In the genomic region with DNA sequence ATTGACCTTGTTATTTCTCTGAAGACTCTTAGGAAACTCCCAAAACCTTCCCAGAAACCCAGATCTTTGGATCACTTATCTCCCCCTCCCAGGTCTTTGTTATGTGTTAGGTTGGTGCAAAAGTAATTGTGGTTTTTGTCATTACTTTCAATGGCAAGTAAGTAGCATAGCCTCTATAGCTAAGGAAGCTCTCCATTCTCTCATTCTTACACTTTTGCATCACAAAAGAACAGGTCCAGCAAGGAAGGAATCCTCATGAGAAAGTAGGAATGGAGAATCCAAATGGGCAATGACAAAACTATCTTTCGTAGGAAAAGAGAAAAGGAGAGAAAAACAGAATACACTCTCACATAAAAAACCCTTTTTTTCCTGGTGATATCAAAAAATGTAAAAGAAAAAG, we compare ENCODE assay signal across 2 cellular contexts.
TF ChIP-seq lines count a peak whose summit lies in the region.

No MANE protein-coding gene starts in this region.

TF ChIP-seq in GM23338, 12 proteins besides CTCF, POLR2A, EP300 and RAD21 (continued from another document):
- TF ChIP-seq, protein P1, sequence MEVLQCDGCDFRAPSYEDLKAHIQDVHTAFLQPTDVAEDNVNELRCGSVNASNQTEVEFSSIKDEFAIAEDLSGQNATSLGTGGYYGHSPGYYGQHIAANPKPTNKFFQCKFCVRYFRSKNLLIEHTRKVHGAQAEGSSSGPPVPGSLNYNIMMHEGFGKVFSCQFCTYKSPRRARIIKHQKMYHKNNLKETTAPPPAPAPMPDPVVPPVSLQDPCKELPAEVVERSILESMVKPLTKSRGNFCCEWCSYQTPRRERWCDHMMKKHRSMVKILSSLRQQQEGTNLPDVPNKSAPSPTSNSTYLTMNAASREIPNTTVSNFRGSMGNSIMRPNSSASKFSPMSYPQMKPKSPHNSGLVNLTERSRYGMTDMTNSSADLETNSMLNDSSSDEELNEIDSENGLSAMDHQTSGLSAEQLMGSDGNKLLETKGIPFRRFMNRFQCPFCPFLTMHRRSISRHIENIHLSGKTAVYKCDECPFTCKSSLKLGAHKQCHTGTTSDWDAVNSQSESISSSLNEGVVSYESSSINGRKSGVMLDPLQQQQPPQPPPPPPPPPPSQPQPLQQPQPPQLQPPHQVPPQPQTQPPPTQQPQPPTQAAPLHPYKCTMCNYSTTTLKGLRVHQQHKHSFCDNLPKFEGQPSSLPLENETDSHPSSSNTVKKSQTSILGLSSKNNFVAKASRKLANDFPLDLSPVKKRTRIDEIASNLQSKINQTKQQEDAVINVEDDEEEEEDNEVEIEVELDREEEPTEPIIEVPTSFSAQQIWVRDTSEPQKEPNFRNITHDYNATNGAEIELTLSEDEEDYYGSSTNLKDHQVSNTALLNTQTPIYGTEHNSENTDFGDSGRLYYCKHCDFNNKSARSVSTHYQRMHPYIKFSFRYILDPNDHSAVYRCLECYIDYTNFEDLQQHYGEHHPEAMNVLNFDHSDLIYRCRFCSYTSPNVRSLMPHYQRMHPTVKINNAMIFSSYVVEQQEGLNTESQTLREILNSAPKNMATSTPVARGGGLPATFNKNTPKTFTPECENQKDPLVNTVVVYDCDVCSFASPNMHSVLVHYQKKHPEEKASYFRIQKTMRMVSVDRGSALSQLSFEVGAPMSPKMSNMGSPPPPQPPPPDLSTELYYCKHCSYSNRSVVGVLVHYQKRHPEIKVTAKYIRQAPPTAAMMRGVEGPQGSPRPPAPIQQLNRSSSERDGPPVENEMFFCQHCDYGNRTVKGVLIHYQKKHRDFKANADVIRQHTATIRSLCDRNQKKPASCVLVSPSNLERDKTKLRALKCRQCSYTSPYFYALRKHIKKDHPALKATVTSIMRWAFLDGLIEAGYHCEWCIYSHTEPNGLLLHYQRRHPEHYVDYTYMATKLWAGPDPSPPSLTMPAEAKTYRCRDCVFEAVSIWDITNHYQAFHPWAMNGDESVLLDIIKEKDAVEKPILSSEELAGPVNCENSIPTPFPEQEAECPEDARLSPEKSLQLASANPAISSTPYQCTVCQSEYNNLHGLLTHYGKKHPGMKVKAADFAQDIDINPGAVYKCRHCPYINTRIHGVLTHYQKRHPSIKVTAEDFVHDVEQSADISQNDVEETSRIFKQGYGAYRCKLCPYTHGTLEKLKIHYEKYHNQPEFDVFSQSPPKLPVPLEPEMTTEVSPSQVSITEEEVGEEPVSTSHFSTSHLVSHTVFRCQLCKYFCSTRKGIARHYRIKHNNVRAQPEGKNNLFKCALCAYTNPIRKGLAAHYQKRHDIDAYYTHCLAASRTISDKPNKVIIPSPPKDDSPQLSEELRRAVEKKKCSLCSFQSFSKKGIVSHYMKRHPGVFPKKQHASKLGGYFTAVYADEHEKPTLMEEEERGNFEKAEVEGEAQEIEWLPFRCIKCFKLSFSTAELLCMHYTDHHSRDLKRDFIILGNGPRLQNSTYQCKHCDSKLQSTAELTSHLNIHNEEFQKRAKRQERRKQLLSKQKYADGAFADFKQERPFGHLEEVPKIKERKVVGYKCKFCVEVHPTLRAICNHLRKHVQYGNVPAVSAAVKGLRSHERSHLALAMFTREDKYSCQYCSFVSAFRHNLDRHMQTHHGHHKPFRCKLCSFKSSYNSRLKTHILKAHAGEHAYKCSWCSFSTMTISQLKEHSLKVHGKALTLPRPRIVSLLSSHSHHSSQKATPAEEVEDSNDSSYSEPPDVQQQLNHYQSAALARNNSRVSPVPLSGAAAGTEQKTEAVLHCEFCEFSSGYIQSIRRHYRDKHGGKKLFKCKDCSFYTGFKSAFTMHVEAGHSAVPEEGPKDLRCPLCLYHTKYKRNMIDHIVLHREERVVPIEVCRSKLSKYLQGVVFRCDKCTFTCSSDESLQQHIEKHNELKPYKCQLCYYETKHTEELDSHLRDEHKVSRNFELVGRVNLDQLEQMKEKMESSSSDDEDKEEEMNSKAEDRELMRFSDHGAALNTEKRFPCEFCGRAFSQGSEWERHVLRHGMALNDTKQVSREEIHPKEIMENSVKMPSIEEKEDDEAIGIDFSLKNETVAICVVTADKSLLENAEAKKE (CRISPR knock-in tag; IDR thresholded peaks at IDR 0.05): peak; percentile 94
TF ChIP-seq in GM23338: peak in this region for 2.

TF ChIP-seq in WTC11, 78 proteins besides CTCF, POLR2A, EP300 and RAD21 (continued from another document):
- TF ChIP-seq, protein P2, sequence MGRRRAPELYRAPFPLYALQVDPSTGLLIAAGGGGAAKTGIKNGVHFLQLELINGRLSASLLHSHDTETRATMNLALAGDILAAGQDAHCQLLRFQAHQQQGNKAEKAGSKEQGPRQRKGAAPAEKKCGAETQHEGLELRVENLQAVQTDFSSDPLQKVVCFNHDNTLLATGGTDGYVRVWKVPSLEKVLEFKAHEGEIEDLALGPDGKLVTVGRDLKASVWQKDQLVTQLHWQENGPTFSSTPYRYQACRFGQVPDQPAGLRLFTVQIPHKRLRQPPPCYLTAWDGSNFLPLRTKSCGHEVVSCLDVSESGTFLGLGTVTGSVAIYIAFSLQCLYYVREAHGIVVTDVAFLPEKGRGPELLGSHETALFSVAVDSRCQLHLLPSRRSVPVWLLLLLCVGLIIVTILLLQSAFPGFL (CRISPR knock-in tag; IDR thresholded peaks at IDR 0.05; ENCODE audit: borderline replicate concordance): no peak
- no peak for TF ChIP-seq MXD4 (CRISPR knock-in tag; IDR thresholded peaks at IDR 0.05; ENCODE audit: borderline replicate concordance)
- TF ChIP-seq, protein P3, sequence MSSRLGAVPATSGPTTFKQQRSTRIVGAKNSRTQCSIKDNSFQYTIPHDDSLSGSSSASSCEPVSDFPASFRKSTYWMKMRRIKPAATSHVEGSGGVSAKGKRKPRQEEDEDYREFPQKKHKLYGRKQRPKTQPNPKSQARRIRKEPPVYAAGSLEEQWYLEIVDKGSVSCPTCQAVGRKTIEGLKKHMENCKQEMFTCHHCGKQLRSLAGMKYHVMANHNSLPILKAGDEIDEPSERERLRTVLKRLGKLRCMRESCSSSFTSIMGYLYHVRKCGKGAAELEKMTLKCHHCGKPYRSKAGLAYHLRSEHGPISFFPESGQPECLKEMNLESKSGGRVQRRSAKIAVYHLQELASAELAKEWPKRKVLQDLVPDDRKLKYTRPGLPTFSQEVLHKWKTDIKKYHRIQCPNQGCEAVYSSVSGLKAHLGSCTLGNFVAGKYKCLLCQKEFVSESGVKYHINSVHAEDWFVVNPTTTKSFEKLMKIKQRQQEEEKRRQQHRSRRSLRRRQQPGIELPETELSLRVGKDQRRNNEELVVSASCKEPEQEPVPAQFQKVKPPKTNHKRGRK (CRISPR knock-in tag; IDR thresholded peaks at IDR 0.05; ENCODE audit: borderline replicate concordance): no peak
- TF ChIP-seq, protein P4, sequence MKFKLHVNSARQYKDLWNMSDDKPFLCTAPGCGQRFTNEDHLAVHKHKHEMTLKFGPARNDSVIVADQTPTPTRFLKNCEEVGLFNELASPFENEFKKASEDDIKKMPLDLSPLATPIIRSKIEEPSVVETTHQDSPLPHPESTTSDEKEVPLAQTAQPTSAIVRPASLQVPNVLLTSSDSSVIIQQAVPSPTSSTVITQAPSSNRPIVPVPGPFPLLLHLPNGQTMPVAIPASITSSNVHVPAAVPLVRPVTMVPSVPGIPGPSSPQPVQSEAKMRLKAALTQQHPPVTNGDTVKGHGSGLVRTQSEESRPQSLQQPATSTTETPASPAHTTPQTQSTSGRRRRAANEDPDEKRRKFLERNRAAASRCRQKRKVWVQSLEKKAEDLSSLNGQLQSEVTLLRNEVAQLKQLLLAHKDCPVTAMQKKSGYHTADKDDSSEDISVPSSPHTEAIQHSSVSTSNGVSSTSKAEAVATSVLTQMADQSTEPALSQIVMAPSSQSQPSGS (CRISPR knock-in tag; IDR thresholded peaks at IDR 0.05; ENCODE audit: borderline replicate concordance, low read depth): no peak
- TF ChIP-seq, protein P5, sequence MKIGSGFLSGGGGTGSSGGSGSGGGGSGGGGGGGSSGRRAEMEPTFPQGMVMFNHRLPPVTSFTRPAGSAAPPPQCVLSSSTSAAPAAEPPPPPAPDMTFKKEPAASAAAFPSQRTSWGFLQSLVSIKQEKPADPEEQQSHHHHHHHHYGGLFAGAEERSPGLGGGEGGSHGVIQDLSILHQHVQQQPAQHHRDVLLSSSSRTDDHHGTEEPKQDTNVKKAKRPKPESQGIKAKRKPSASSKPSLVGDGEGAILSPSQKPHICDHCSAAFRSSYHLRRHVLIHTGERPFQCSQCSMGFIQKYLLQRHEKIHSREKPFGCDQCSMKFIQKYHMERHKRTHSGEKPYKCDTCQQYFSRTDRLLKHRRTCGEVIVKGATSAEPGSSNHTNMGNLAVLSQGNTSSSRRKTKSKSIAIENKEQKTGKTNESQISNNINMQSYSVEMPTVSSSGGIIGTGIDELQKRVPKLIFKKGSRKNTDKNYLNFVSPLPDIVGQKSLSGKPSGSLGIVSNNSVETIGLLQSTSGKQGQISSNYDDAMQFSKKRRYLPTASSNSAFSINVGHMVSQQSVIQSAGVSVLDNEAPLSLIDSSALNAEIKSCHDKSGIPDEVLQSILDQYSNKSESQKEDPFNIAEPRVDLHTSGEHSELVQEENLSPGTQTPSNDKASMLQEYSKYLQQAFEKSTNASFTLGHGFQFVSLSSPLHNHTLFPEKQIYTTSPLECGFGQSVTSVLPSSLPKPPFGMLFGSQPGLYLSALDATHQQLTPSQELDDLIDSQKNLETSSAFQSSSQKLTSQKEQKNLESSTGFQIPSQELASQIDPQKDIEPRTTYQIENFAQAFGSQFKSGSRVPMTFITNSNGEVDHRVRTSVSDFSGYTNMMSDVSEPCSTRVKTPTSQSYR (CRISPR knock-in tag; IDR thresholded peaks at IDR 0.05): no peak
- TF ChIP-seq, protein P6, sequence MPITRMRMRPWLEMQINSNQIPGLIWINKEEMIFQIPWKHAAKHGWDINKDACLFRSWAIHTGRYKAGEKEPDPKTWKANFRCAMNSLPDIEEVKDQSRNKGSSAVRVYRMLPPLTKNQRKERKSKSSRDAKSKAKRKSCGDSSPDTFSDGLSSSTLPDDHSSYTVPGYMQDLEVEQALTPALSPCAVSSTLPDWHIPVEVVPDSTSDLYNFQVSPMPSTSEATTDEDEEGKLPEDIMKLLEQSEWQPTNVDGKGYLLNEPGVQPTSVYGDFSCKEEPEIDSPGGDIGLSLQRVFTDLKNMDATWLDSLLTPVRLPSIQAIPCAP (CRISPR knock-in tag; IDR thresholded peaks at IDR 0.05): no peak
- no peak for TF ChIP-seq ZNF317 (CRISPR knock-in tag; IDR thresholded peaks at IDR 0.05; ENCODE audit: borderline replicate concordance, low read depth)
- no peak for TF ChIP-seq GTF2I (CRISPR knock-in tag; conservative IDR thresholded peaks at IDR 0.05)
- no peak for TF ChIP-seq JAZF1 (CRISPR knock-in tag; IDR thresholded peaks at IDR 0.05)
- TF ChIP-seq TEAD4 (CRISPR knock-in tag; IDR thresholded peaks at IDR 0.05): no peak
- TF ChIP-seq ZNF121 (CRISPR knock-in tag; IDR thresholded peaks at IDR 0.05): no peak
- TF ChIP-seq ATF1 (CRISPR knock-in tag; IDR thresholded peaks at IDR 0.05): no peak
- TF ChIP-seq, protein P7, sequence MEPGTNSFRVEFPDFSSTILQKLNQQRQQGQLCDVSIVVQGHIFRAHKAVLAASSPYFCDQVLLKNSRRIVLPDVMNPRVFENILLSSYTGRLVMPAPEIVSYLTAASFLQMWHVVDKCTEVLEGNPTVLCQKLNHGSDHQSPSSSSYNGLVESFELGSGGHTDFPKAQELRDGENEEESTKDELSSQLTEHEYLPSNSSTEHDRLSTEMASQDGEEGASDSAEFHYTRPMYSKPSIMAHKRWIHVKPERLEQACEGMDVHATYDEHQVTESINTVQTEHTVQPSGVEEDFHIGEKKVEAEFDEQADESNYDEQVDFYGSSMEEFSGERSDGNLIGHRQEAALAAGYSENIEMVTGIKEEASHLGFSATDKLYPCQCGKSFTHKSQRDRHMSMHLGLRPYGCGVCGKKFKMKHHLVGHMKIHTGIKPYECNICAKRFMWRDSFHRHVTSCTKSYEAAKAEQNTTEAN (CRISPR knock-in tag; IDR thresholded peaks at IDR 0.05): no peak
- TF ChIP-seq TCF7 (CRISPR knock-in tag; IDR thresholded peaks at IDR 0.05; ENCODE audit: low read depth): no peak
- no peak for TF ChIP-seq RELA (CRISPR knock-in tag; IDR thresholded peaks at IDR 0.05; ENCODE audit: borderline replicate concordance)
- TF ChIP-seq, protein P8, sequence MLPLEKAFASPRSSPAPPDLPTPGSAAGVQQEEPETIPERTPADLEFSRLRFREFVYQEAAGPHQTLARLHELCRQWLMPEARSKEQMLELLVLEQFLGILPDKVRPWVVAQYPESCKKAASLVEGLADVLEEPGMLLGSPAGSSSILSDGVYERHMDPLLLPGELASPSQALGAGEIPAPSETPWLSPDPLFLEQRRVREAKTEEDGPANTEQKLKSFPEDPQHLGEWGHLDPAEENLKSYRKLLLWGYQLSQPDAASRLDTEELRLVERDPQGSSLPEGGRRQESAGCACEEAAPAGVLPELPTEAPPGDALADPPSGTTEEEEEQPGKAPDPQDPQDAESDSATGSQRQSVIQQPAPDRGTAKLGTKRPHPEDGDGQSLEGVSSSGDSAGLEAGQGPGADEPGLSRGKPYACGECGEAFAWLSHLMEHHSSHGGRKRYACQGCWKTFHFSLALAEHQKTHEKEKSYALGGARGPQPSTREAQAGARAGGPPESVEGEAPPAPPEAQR (CRISPR knock-in tag; IDR thresholded peaks at IDR 0.05): no peak
- TF ChIP-seq, protein P9, sequence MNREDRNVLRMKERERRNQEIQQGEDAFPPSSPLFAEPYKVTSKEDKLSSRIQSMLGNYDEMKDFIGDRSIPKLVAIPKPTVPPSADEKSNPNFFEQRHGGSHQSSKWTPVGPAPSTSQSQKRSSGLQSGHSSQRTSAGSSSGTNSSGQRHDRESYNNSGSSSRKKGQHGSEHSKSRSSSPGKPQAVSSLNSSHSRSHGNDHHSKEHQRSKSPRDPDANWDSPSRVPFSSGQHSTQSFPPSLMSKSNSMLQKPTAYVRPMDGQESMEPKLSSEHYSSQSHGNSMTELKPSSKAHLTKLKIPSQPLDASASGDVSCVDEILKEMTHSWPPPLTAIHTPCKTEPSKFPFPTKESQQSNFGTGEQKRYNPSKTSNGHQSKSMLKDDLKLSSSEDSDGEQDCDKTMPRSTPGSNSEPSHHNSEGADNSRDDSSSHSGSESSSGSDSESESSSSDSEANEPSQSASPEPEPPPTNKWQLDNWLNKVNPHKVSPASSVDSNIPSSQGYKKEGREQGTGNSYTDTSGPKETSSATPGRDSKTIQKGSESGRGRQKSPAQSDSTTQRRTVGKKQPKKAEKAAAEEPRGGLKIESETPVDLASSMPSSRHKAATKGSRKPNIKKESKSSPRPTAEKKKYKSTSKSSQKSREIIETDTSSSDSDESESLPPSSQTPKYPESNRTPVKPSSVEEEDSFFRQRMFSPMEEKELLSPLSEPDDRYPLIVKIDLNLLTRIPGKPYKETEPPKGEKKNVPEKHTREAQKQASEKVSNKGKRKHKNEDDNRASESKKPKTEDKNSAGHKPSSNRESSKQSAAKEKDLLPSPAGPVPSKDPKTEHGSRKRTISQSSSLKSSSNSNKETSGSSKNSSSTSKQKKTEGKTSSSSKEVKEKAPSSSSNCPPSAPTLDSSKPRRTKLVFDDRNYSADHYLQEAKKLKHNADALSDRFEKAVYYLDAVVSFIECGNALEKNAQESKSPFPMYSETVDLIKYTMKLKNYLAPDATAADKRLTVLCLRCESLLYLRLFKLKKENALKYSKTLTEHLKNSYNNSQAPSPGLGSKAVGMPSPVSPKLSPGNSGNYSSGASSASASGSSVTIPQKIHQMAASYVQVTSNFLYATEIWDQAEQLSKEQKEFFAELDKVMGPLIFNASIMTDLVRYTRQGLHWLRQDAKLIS (CRISPR knock-in tag; IDR thresholded peaks at IDR 0.05; ENCODE audit: borderline replicate concordance): no peak
